Comparison of ENCODE assay signal across 1 cellular context in the genomic region with DNA sequence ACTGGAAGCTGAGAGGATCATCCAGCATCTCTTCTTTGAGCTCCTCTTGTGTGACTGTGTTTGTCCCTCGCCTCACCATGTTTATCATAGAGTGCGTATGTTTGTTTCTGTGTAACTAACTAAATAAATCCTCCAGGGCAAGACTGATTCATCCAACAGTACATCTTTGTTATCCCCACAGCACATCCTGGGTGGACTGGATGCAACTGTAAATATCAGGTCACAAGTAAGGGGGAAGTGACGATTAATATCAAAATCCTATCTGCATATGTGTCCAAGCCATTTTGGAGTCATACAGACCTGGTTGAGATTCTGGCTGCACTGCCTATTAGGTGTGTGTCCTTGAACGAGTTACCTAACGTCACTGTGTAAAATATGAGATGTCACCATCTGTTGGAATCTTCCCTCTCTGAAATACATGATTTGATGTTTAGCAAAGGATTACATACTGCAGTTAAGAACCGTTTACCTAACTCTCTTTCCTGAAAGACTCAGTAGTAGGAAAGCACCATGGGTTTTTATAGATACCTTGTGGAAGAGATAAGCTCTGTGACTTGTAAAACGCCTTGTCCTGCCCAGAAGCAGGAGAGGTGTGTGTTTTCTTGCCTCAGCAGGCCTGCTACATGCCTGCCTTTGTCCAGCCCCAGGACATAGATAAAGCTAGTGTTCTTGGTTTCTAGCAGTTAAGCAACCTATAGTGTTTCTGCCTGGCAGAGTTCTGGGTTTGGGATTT.
TF ChIP-seq lines count a peak whose summit lies in the region.

No MANE protein-coding gene starts in this region.

TF ChIP-seq in A549, 52 proteins besides CTCF, POLR2A, EP300 and RAD21:
- TF ChIP-seq CHD4 (IDR thresholded peaks at IDR 0.05; ENCODE audit: borderline replicate concordance) (no peak), CEBPB (IDR thresholded peaks at IDR 0.05) (0 out of 4 replicates have a peak, but pooled peaks of 1 of the 2 experiments have one; percentile 14), ZC3H11A (IDR thresholded peaks at IDR 0.05) (no peak), FOSL2 (IDR thresholded peaks at IDR 0.05) (no peak), FOSL2 (CRISPR knock-in tag; IDR thresholded peaks at IDR 0.05) (peak; percentile 79), GATA3 (IDR thresholded peaks at IDR 0.05; ENCODE audit: borderline replicate concordance) (peak; percentile 46; the same call in 1 of the 2 replicates)
- TF ChIP-seq, protein P1, sequence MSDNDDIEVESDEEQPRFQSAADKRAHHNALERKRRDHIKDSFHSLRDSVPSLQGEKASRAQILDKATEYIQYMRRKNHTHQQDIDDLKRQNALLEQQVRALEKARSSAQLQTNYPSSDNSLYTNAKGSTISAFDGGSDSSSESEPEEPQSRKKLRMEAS (IDR thresholded peaks at IDR 0.05) = peak; percentile 46
